7 cellular contexts compared by ENCODE assay signal in genomic region chr12:122876281-122876680, GRCh38. TPM values are rescaled to one million over a fixed set of nuclear protein-coding genes. Genes with fewer than 3 reads are reported as not detected.
DNase-seq lines count a peak whose midpoint lies in the region; ATAC-seq and TF ChIP-seq lines count a peak whose summit lies in the region.
"Not testable (repeated sequence)": the region's sequence is repeated elsewhere in the genome, so short reads cannot be mapped to it uniquely, and the experiment has no call there.

No MANE protein-coding gene starts in this region.

- peaks cover 18% of the 10 kb centered on the region for H3K36me3 Mint-ChIP-seq in activated T-cell treated with anti-CD3 and anti-CD28 coated beads, Interleukin-2, amount 50 U/mL, for 4 hours (ENCODE audit: insufficient read depth)
- H3K36me3 Mint-ChIP-seq in activated naive CD8-positive, alpha-beta T cell treated with anti-CD3 and anti-CD28 coated beads, Interleukin-2, amount 50 U/mL, for 24 hours (ENCODE audit: low read depth): peaks cover 18% of the 10 kb centered on the region
- H3K36me3 Mint-ChIP-seq in natural killer cell treated with Interleukin-12 subunit alpha and Interleukin-12 subunit beta and Interleukin-15 and Interleukin-18, amount 100 ng/mL, for 72 hours: not testable (repeated sequence)
- H3K36me3 Mint-ChIP-seq in stimulated activated effector memory CD8-positive, alpha-beta T cell treated with anti-CD3 and anti-CD28 coated beads, Interleukin-12 subunit alpha, Interleukin-12 subunit beta, amount 100 ng/mL, for 72 hours: peaks cover 55% of the 10 kb centered on the region

- H4K20me1 ChIP-seq in DOHH2 (ENCODE audit: control insufficient read depth, insufficient read depth, low read depth, low read length): not testable (repeated sequence)

- not testable (repeated sequence) for TF ChIP-seq CTCF in DOHH2 (IDR thresholded peaks at IDR 0.05; ENCODE audit: low read depth, low read length, poor library complexity, severe bottlenecking); RWPE1 (conservative IDR thresholded peaks at IDR 0.05; ENCODE audit: low read depth); foreskin keratinocyte (conservative IDR thresholded peaks at IDR 0.05)

- peaks cover 92% of the 10 kb centered on the region for H3K4me1 Mint-ChIP-seq in activated T-cell treated with anti-CD3 and anti-CD28 coated beads, Interleukin-2, amount 50 U/mL, for 4 hours (ENCODE audit: low read depth)
- H3K4me1 Mint-ChIP-seq in activated naive CD8-positive, alpha-beta T cell treated with anti-CD3 and anti-CD28 coated beads, Interleukin-2, amount 50 U/mL, for 24 hours: peaks cover 99% of the 10 kb centered on the region
- H3K4me1 Mint-ChIP-seq in natural killer cell treated with Interleukin-12 subunit alpha and Interleukin-12 subunit beta and Interleukin-15 and Interleukin-18, amount 100 ng/mL, for 72 hours (ENCODE audit: low read depth in 2 of 2): peaks cover 80 to 91% of the 10 kb centered on the region in 2 donors
- peaks cover 94% of the 10 kb centered on the region for H3K4me1 Mint-ChIP-seq in stimulated activated effector memory CD8-positive, alpha-beta T cell treated with anti-CD3 and anti-CD28 coated beads, Interleukin-12 subunit alpha, Interleukin-12 subunit beta, amount 100 ng/mL, for 72 hours

- POLR2A ChIA-PET in RWPE1 (lab: Yijun Ruan, JAX; ENCODE audit: low non-redundant PET): not testable (repeated sequence)

- ATAC-seq in activated T-cell treated with anti-CD3 and anti-CD28 coated beads, Interleukin-2, amount 50 U/mL, for 4 hours; activated naive CD8-positive, alpha-beta T cell treated with anti-CD3 and anti-CD28 coated beads, Interleukin-2, amount 50 U/mL, for 24 hours; foreskin keratinocyte; natural killer cell treated with Interleukin-12 subunit alpha and Interleukin-12 subunit beta and Interleukin-15 and Interleukin-18, amount 100 ng/mL, for 72 hours; stimulated activated effector memory CD8-positive, alpha-beta T cell treated with anti-CD3 and anti-CD28 coated beads, Interleukin-12 subunit alpha, Interleukin-12 subunit beta, amount 100 ng/mL, for 72 hours: not testable (repeated sequence)

- H3K27me3 Mint-ChIP-seq in activated T-cell treated with anti-CD3 and anti-CD28 coated beads, Interleukin-2, amount 50 U/mL, for 4 hours (ENCODE audit: low read depth); activated naive CD8-positive, alpha-beta T cell treated with anti-CD3 and anti-CD28 coated beads, Interleukin-2, amount 50 U/mL, for 24 hours; natural killer cell treated with Interleukin-12 subunit alpha and Interleukin-12 subunit beta and Interleukin-15 and Interleukin-18, amount 100 ng/mL, for 72 hours: not testable (repeated sequence)

- not testable (repeated sequence) for DNase-seq in RWPE1 (ENCODE audit: low spot score); activated T-cell treated with anti-CD3 and anti-CD28 coated beads, Interleukin-2, amount 50 U/mL, for 4 hours; activated naive CD8-positive, alpha-beta T cell treated with anti-CD3 and anti-CD28 coated beads, Interleukin-2, amount 50 U/mL, for 24 hours; foreskin keratinocyte; natural killer cell treated with Interleukin-12 subunit alpha and Interleukin-12 subunit beta and Interleukin-15 and Interleukin-18, amount 100 ng/mL, for 72 hours (ENCODE audit: low spot score); stimulated activated effector memory CD8-positive, alpha-beta T cell treated with anti-CD3 and anti-CD28 coated beads, Interleukin-12 subunit alpha, Interleukin-12 subunit beta, amount 100 ng/mL, for 72 hours (ENCODE audit: low spot score in 2 of 2)

- not testable (repeated sequence) for H3K9me2 ChIP-seq in DOHH2 (replicated peaks; ENCODE audit: control insufficient read depth, low read length)

- not testable (repeated sequence) for H3K27ac ChIP-seq in DOHH2 (ENCODE audit: low read depth, low read length)
- H3K27ac ChIP-seq in RWPE1 (peak overlapping the region; percentile 61), foreskin keratinocyte (peak overlapping the region; percentile 58)

- H3K4me3 Mint-ChIP-seq in activated T-cell treated with anti-CD3 and anti-CD28 coated beads, Interleukin-2, amount 50 U/mL, for 4 hours: peak overlapping the region; percentile 17
- peak overlapping the region; percentile 4 for H3K4me3 Mint-ChIP-seq in activated naive CD8-positive, alpha-beta T cell treated with anti-CD3 and anti-CD28 coated beads, Interleukin-2, amount 50 U/mL, for 24 hours
- H3K4me3 Mint-ChIP-seq in natural killer cell treated with Interleukin-12 subunit alpha and Interleukin-12 subunit beta and Interleukin-15 and Interleukin-18, amount 100 ng/mL, for 72 hours: peak overlapping the region; percentile 42
- H3K4me3 Mint-ChIP-seq in stimulated activated effector memory CD8-positive, alpha-beta T cell treated with anti-CD3 and anti-CD28 coated beads, Interleukin-12 subunit alpha, Interleukin-12 subunit beta, amount 100 ng/mL, for 72 hours: peak overlapping the region; percentile 9

- H3K27ac Mint-ChIP-seq in activated naive CD8-positive, alpha-beta T cell treated with anti-CD3 and anti-CD28 coated beads, Interleukin-2, amount 50 U/mL, for 24 hours: peak overlapping the region; percentile 47
- H3K27ac Mint-ChIP-seq in natural killer cell treated with Interleukin-12 subunit alpha and Interleukin-12 subunit beta and Interleukin-15 and Interleukin-18, amount 100 ng/mL, for 72 hours: peak overlapping the region; percentile 39 to 85
- not testable (repeated sequence) for H3K27ac Mint-ChIP-seq in stimulated activated effector memory CD8-positive, alpha-beta T cell treated with anti-CD3 and anti-CD28 coated beads, Interleukin-12 subunit alpha, Interleukin-12 subunit beta, amount 100 ng/mL, for 72 hours

- CTCF ChIA-PET in RWPE1 (lab: Yijun Ruan, JAX): interaction anchor here (0.6 kb wide), 1 partner anchor 13 kb away, joined by 5 read pairs; no protein-coding TSS in a partner anchor

- not testable (repeated sequence) for H3K27me3 ChIP-seq in DOHH2 (ENCODE audit: control insufficient read depth, low read length); foreskin keratinocyte

- peaks cover 40% of the 10 kb centered on the region for H3K4me1 ChIP-seq in DOHH2 (ENCODE audit: control insufficient read depth, low read length)
- H3K4me1 ChIP-seq in foreskin keratinocyte: peaks cover 33% of the 10 kb centered on the region

- H3F3A ChIP-seq in DOHH2 (ENCODE audit: control insufficient read depth, insufficient read depth): peaks cover 24% of the 10 kb centered on the region

- not testable (repeated sequence) for H3K36me3 ChIP-seq in DOHH2 (ENCODE audit: control insufficient read depth, low read length)

- peak overlapping the region; percentile 32; the same call in 1 of the 2 replicates for H3K4me2 ChIP-seq in DOHH2 (ENCODE audit: low read length)

- H3K9me3 ChIP-seq in DOHH2 (ENCODE audit: control insufficient read depth, insufficient read depth, low read length): not testable (repeated sequence)

- not testable (repeated sequence) for H3K9me3 Mint-ChIP-seq in activated T-cell treated with anti-CD3 and anti-CD28 coated beads, Interleukin-2, amount 50 U/mL, for 4 hours; activated naive CD8-positive, alpha-beta T cell treated with anti-CD3 and anti-CD28 coated beads, Interleukin-2, amount 50 U/mL, for 24 hours; natural killer cell treated with Interleukin-12 subunit alpha and Interleukin-12 subunit beta and Interleukin-15 and Interleukin-18, amount 100 ng/mL, for 72 hours; stimulated activated effector memory CD8-positive, alpha-beta T cell treated with anti-CD3 and anti-CD28 coated beads, Interleukin-12 subunit alpha, Interleukin-12 subunit beta, amount 100 ng/mL, for 72 hours

- H3K79me2 ChIP-seq in DOHH2 (ENCODE audit: control insufficient read depth, low read length): not testable (repeated sequence)

- not testable (repeated sequence) for H3K4me3 ChIP-seq in DOHH2 (ENCODE audit: low read length)

RNA-seq across cellular contexts. Expression of gene VPS37B, which starts 19.6 kb away (rescaled TPM):
- 10 to 100 TPM; 11.9 to 20.3 (median 18.4) TPM for total RNA-seq in activated T-cell treated with anti-CD3 and anti-CD28 coated beads, Interleukin-2, amount 50 U/mL, for 4 hours
- total RNA-seq in foreskin keratinocyte: 49.3 and 59.0 TPM in 2 replicates
- 47.0 and 56.0 TPM in 2 replicates for polyA plus RNA-seq in foreskin keratinocyte
- 10 to 100 TPM; 42.6 to 46.9 TPM for total RNA-seq in natural killer cell treated with Interleukin-12 subunit alpha and Interleukin-12 subunit beta and Interleukin-15 and Interleukin-18, amount 100 ng/mL, for 72 hours

RNA-seq across cellular contexts. Expression of gene HIP1R, which starts 41.0 kb away (rescaled TPM):
- 10 to 100 TPM; 23.2 to 34.5 (median 32.1) TPM for total RNA-seq in activated T-cell treated with anti-CD3 and anti-CD28 coated beads, Interleukin-2, amount 50 U/mL, for 4 hours
- 35.0 and 35.9 TPM in 2 replicates for total RNA-seq in foreskin keratinocyte
- 19.7 and 20.6 TPM in 2 replicates for polyA plus RNA-seq in foreskin keratinocyte
- total RNA-seq in natural killer cell treated with Interleukin-12 subunit alpha and Interleukin-12 subunit beta and Interleukin-15 and Interleukin-18, amount 100 ng/mL, for 72 hours: 10 to 100 TPM; 14.8 to 48.9 TPM
